Comparison of ENCODE assay signal across 16 cellular contexts in genomic region chr2:181943411-181944124, GRCh38. TPM values are rescaled to one million over a fixed set of nuclear protein-coding genes. Genes with fewer than 3 reads are reported as not detected.
"Had no signal": no experiment of that assay in that cellular context is flagged by ENCODE, and none has a peak within 500 bp of the region (broad histone marks: within the 10 kb centered on the region; RNA-seq: fewer than 3 reads in every experiment).

No MANE protein-coding gene starts in this region.

- H3K4me3 ChIP-seq: cardiac muscle cell, colonic mucosa, esophagus muscularis mucosa, left ventricle myocardium inferior, ovary had no signal

- H3K36me3 ChIP-seq: cardiac muscle cell, colonic mucosa, esophagus muscularis mucosa, left ventricle myocardium inferior, ovary had no signal

- DNase-seq: activated CD4-positive, alpha-beta memory T cell treated with anti-CD3 and anti-CD28 coated beads for 36 hours; activated CD4-positive, alpha-beta T cell treated with anti-CD3 and anti-CD28 coated beads for 36 hours; activated effector memory CD4-positive, alpha-beta T cell treated with Interleukin-2 at 50 U/mL for 16 hours; activated T-cell treated with anti-CD3 and anti-CD28 coated beads, Interleukin-2, amount 50 U/mL, for 24 hours; colonic mucosa; hippocampal formation; left ventricle myocardium inferior; ovary; stimulated activated CD4-positive, alpha-beta T cell treated with anti-CD3 and anti-CD28 coated beads, Interleukin-2, amount 100 ng/mL, for 48 hours; T-helper 17 cell had no signal

- H3K9me3 ChIP-seq: colonic mucosa, esophagus muscularis mucosa, left ventricle myocardium inferior, ovary had no signal

- H3K36me3 Mint-ChIP-seq: activated CD4-positive, alpha-beta memory T cell treated with anti-CD3 and anti-CD28 coated beads for 36 hours; mesothelial cell of epicardium; stimulated activated memory B cell treated with anti-CD40 and anti-IgM and Interleukin-4, amounts not matched to agents 10 μg/mL and 1 μg/mL and 100 μg/mL, for 72 hours had no signal

- H3K4me3 Mint-ChIP-seq: activated CD4-positive, alpha-beta memory T cell treated with anti-CD3 and anti-CD28 coated beads for 36 hours; activated CD4-positive, alpha-beta T cell treated with anti-CD3 and anti-CD28 coated beads for 36 hours; activated T-cell treated with anti-CD3 and anti-CD28 coated beads, Interleukin-2, amount 50 U/mL, for 24 hours; mesothelial cell of epicardium; stimulated activated memory B cell treated with anti-CD40 and anti-IgM and Interleukin-4, amounts not matched to agents 10 μg/mL and 1 μg/mL and 100 μg/mL, for 72 hours; T-helper 17 cell had no signal

- ATAC-seq: activated CD4-positive, alpha-beta T cell treated with anti-CD3 and anti-CD28 coated beads for 36 hours; stimulated activated memory B cell treated with anti-CD40 and anti-IgM and Interleukin-4, amounts not matched to agents 10 μg/mL and 1 μg/mL and 100 μg/mL, for 72 hours; T-helper 17 cell had no signal

- H3K27ac Mint-ChIP-seq: activated CD4-positive, alpha-beta memory T cell treated with anti-CD3 and anti-CD28 coated beads for 36 hours; activated CD4-positive, alpha-beta T cell treated with anti-CD3 and anti-CD28 coated beads for 36 hours; activated naive CD4-positive, alpha-beta T cell treated with anti-CD3 and anti-CD28 coated beads, Interleukin-2, amount 50 U/mL, for 72 hours; activated T-cell treated with anti-CD3 and anti-CD28 coated beads, Interleukin-2, amount 50 U/mL, for 24 hours; mesothelial cell of epicardium; stimulated activated memory B cell treated with anti-CD40 and anti-IgM and Interleukin-4, amounts not matched to agents 10 μg/mL and 1 μg/mL and 100 μg/mL, for 72 hours; T-helper 17 cell had no signal

- H3K4me1 ChIP-seq: colonic mucosa, esophagus muscularis mucosa, left ventricle myocardium inferior had no signal

- H3K27ac ChIP-seq: cardiac muscle cell, colonic mucosa, esophagus muscularis mucosa, left ventricle myocardium inferior, ovary had no signal

- H3K9me3 Mint-ChIP-seq: activated CD4-positive, alpha-beta memory T cell treated with anti-CD3 and anti-CD28 coated beads for 36 hours; activated naive CD4-positive, alpha-beta T cell treated with anti-CD3 and anti-CD28 coated beads, Interleukin-2, amount 50 U/mL, for 72 hours; activated T-cell treated with anti-CD3 and anti-CD28 coated beads, Interleukin-2, amount 50 U/mL, for 24 hours; stimulated activated memory B cell treated with anti-CD40 and anti-IgM and Interleukin-4, amounts not matched to agents 10 μg/mL and 1 μg/mL and 100 μg/mL, for 72 hours had no signal

- H3K27me3 ChIP-seq: cardiac muscle cell, colonic mucosa, esophagus muscularis mucosa, ovary had no signal

- H3K4me1 Mint-ChIP-seq: stimulated activated memory B cell treated with anti-CD40 and anti-IgM and Interleukin-4, amounts not matched to agents 10 μg/mL and 1 μg/mL and 100 μg/mL, for 72 hours; T-helper 17 cell had no signal

RNA-seq across cellular contexts. Expression of gene PPP1R1C, which starts 42.1 kb away (rescaled TPM):
- total RNA-seq: activated CD4-positive, alpha-beta memory T cell treated with anti-CD3 and anti-CD28 coated beads for 36 hours; activated CD4-positive, alpha-beta T cell treated with anti-CD3 and anti-CD28 coated beads for 36 hours; activated naive CD4-positive, alpha-beta T cell treated with anti-CD3 and anti-CD28 coated beads, Interleukin-2, amount 50 U/mL, for 72 hours; colonic mucosa; T-helper 17 cell had no signal
- polyA plus RNA-seq: neural cell had no signal
